8 cellular contexts compared by ENCODE assay signal in the genomic region with DNA sequence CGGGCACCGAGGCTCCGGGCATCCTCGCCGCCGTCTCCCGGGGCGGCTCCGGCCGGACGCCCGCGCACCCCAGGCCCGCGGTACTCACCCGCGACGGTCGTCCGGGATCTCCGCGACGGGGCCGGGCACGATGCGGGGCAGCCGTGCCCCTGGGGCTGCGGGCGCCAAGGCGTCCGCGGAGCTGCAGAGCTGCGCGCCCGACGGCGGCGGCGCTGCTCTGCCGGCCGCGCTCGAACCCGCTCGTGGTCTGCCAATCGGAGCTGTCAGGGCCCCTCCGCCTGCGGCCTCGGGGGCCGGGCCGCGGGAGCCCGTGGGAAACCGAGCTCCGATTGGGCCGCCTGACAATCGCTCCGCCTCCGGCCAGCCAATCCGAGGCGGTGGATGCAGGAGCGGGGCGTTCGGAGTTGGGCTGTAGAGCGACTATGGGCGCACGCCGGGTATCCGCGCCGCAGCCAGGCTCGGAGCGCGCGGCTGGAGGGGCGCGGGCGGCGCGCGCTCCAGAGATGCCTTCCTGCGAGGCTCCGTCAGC.
DNase-seq lines count a peak whose midpoint lies in the region; ATAC-seq lines count a peak whose summit lies in the region.

No MANE protein-coding gene starts in this region.

- peak overlapping the region; percentile 68 for H3K4me3 ChIP-seq in effector memory CD4-positive, alpha-beta T cell (ENCODE audit: insufficient read depth, low read depth, low read length, poor library complexity, severe bottlenecking)

- H3K36me3 ChIP-seq in effector memory CD4-positive, alpha-beta T cell (ENCODE audit: control insufficient read depth, insufficient read depth, low read length): no peaks in the 10 kb centered on the region

- H3K27ac ChIP-seq in effector memory CD4-positive, alpha-beta T cell (ENCODE audit: insufficient read depth, low read length, poor library complexity, severe bottlenecking): peak overlapping the region; percentile 3

- peaks cover 11% of the 10 kb centered on the region for H3K4me1 ChIP-seq in effector memory CD4-positive, alpha-beta T cell (ENCODE audit: control insufficient read depth, insufficient read depth, low read length, poor library complexity, severe bottlenecking)

- H3K9me3 ChIP-seq in effector memory CD4-positive, alpha-beta T cell (ENCODE audit: control insufficient read depth, low read length): no peaks in the 10 kb centered on the region

- ATAC-seq in GM18909 (IDR thresholded peaks at IDR 0.05; ENCODE audit: poor library complexity, unreplicated experiment): peak; percentile 90
- peak; percentile 79 for ATAC-seq in HG03196 (IDR thresholded peaks at IDR 0.05; ENCODE audit: unreplicated experiment)

- H3K27me3 ChIP-seq in effector memory CD4-positive, alpha-beta T cell (replicated peaks; ENCODE audit: control insufficient read depth, insufficient read depth, low read length, poor library complexity, severe bottlenecking): no peaks in the 10 kb centered on the region

- DNase-seq in AG08395 (ENCODE audit: low spot score) (peak; percentile 91), NCI-H460 (ENCODE audit: extremely low read depth, low read depth) (peak; percentile 87), mesenteric fat pad (ENCODE audit: low spot score) (peak; percentile 91)
- peak; percentile 75 to 83 for DNase-seq in activated CD8-positive, alpha-beta memory T cell treated with anti-CD3 and anti-CD28 coated beads for 4 hours (ENCODE audit: low read depth in 2 of 2)
- DNase-seq in effector memory CD4-positive, alpha-beta T cell: peak; percentile 54 to 82 (median 81)
- DNase-seq in stimulated activated CD8-positive, alpha-beta memory T cell treated with anti-CD3 and anti-CD28 coated beads, Interleukin-15, amount 100 ng/mL, for 1 hour (ENCODE audit: low read depth): peak; percentile 72

Comparison
In these comparisons a context has a peak if more than half of its experiments do, and no peak if none do; other contexts are left out.
1. Peak in every context shown above with its lines: DNase-seq, ATAC-seq, H3K4me3 ChIP-seq and H3K27ac ChIP-seq.